In genomic region chr18:11994346-11994707, GRCh38 we compare ENCODE assay signal across 11 cellular contexts. TPM values are rescaled to one million over a fixed set of nuclear protein-coding genes. Genes with fewer than 3 reads are reported as not detected.
DNase-seq lines count a peak whose midpoint lies in the region; ATAC-seq, FAIRE-seq and TF ChIP-seq lines count a peak whose summit lies in the region.
"Had no signal": no experiment of that assay in that cellular context is flagged by ENCODE, and none has a peak within 500 bp of the region (broad histone marks: within the 10 kb centered on the region; RNA-seq: fewer than 3 reads in every experiment).

No MANE protein-coding gene starts in this region.

- H3K27me3 Mint-ChIP-seq in activated CD8-positive, alpha-beta T cell treated with anti-CD3 and anti-CD28 coated beads, Interleukin-2, amount 10 ng/mL, durations not matched to agents 7 days and 5 days (ENCODE audit: low read depth), result no peaks in the 10 kb centered on the region

- H3K27ac Mint-ChIP-seq in activated CD8-positive, alpha-beta T cell treated with anti-CD3 and anti-CD28 coated beads, Interleukin-2, amount 10 ng/mL, durations not matched to agents 7 days and 5 days, result no peak overlapping the region

- peak overlapping the region in 9 of 11 experiments; percentile 73 to 83 (median 78); a peak in 18 of 22 replicates for H3K27ac ChIP-seq in BLaER1 treated with 17β-estradiol and CSF1 and Interleukin-3, amounts not matched to agents 10 nM and 100 nM
- peak overlapping the region; percentile 66 to 86 (median 72) for H3K27ac ChIP-seq in pancreas

- peaks cover 0 to 59% (median 29%) of the 10 kb centered on the region in 11 experiments; a peak in 15 of 22 replicates for H4K20me1 ChIP-seq in BLaER1 treated with 17β-estradiol and CSF1 and Interleukin-3, amounts not matched to agents 10 nM and 100 nM

- peaks cover 54 to 92% (median 69%) of the 10 kb centered on the region in 10 experiments for H3K4me1 ChIP-seq in BLaER1 treated with 17β-estradiol and CSF1 and Interleukin-3, amounts not matched to agents 10 nM and 100 nM
- peaks cover 74 to 84% (median 82%) of the 10 kb centered on the region in 3 donors for H3K4me1 ChIP-seq in pancreas

- H3K4me1 Mint-ChIP-seq in activated CD8-positive, alpha-beta T cell treated with anti-CD3 and anti-CD28 coated beads, Interleukin-2, amount 10 ng/mL, durations not matched to agents 7 days and 5 days (ENCODE audit: low read depth), result peaks cover 19% of the 10 kb centered on the region

- H3K9me3 ChIP-seq in BLaER1 treated with 17β-estradiol and CSF1 and Interleukin-3, amounts not matched to agents 10 nM and 100 nM (replicated peaks in 1 of 11), result no peaks in the 10 kb centered on the region
- H3K9me3 ChIP-seq in pancreas, result no peaks in the 10 kb centered on the region

- peak overlapping the region; percentile 68 to 97 (median 88) for H3K4me2 ChIP-seq in BLaER1 treated with 17β-estradiol and CSF1 and Interleukin-3, amounts not matched to agents 10 nM and 100 nM

- FAIRE-seq in RCC 7860 (lab: Jason Lieb, UNC) (no peak), pancreas (lab: Jason Lieb, UNC) (no peak)
- FAIRE-seq: TTC549 had no signal

- no peak overlapping the region for H3K4me3 Mint-ChIP-seq in activated CD8-positive, alpha-beta T cell treated with anti-CD3 and anti-CD28 coated beads, Interleukin-2, amount 10 ng/mL, durations not matched to agents 7 days and 5 days

- peak; percentile 61 for DNase-seq in RCC 7860 (ENCODE audit: low spot score)
- DNase-seq in foreskin fibroblast, result peak; percentile 85 to 87
- peak in 4 of 6 donors; percentile 60 to 73 (median 66) for DNase-seq in pancreas
- no peak for DNase-seq in RKO (ENCODE audit: low spot score)
- no peak for DNase-seq in activated CD8-positive, alpha-beta T cell treated with anti-CD3 and anti-CD28 coated beads, Interleukin-2, amount 10 ng/mL, durations not matched to agents 7 days and 5 days
- DNase-seq in medulla oblongata (ENCODE audit: extremely low spot score), result no peak
- DNase-seq: activated naive CD4-positive, alpha-beta T cell treated with anti-CD3 and anti-CD28 coated beads, Interleukin-2, amount 50 U/mL, for 16 hours; stimulated activated CD4-positive, alpha-beta T cell treated with anti-CD3 and anti-CD28 coated beads, Interleukin-15, amount 100 ng/mL, for 24 hours had no signal

- POLR2A ChIA-PET in activated CD8-positive, alpha-beta T cell treated with anti-CD3 and anti-CD28 coated beads, Interleukin-2, amount 10 ng/mL, durations not matched to agents 7 days and 5 days (lab: Charles Lee), result no interaction called here

- H3K4me3 ChIP-seq in BLaER1 treated with 17β-estradiol and CSF1 and Interleukin-3, amounts not matched to agents 10 nM and 100 nM, result peak overlapping the region in 3 of 10 experiments; percentile 44 to 50 (median 47); a peak in 3 of 20 replicates
- H3K4me3 ChIP-seq in foreskin fibroblast (ENCODE audit: low read depth in 1 of 2, low read length in 2 of 2) (no peak overlapping the region), pancreas (no peak overlapping the region)

- intact Hi-C loops in pancreas (cut with DNase I), result loop anchor here in 1 of 3 donors (5.0 kb wide), 1 partner anchor 52 kb away; no protein-coding TSS in a partner anchor

- no peaks in the 10 kb centered on the region for H3K36me3 Mint-ChIP-seq in activated CD8-positive, alpha-beta T cell treated with anti-CD3 and anti-CD28 coated beads, Interleukin-2, amount 10 ng/mL, durations not matched to agents 7 days and 5 days (ENCODE audit: low read depth)

- TF ChIP-seq CTCF in foreskin fibroblast (IDR thresholded peaks at IDR 0.05; ENCODE audit: low read depth, low read length) (no peak), pancreas (IDR thresholded peaks at IDR 0.05) (no peak)

- peak overlapping the region; percentile 4 to 74 (median 68); a peak in 17 of 22 replicates for H3K9ac ChIP-seq in BLaER1 treated with 17β-estradiol and CSF1 and Interleukin-3, amounts not matched to agents 10 nM and 100 nM

- no peaks in the 10 kb centered on the region for H3K27me3 ChIP-seq in BLaER1 treated with 17β-estradiol and CSF1 and Interleukin-3, amounts not matched to agents 10 nM and 100 nM
- no peaks in the 10 kb centered on the region for H3K27me3 ChIP-seq in pancreas

- ATAC-seq in pancreas, result peak; percentile 26 to 67 (median 58)
- ATAC-seq in activated CD8-positive, alpha-beta T cell treated with anti-CD3 and anti-CD28 coated beads, Interleukin-2, amount 10 ng/mL, durations not matched to agents 7 days and 5 days, result no peak
- no peak for ATAC-seq in HG03469 (IDR thresholded peaks at IDR 0.05; ENCODE audit: unreplicated experiment)

- peaks cover 4 to 35% (median 5%) of the 10 kb centered on the region in 11 experiments; a peak in 20 of 22 replicates for H3K36me3 ChIP-seq in BLaER1 treated with 17β-estradiol and CSF1 and Interleukin-3, amounts not matched to agents 10 nM and 100 nM
- peaks cover 0 to 1% (median 0%) of the 10 kb centered on the region in 3 donors for H3K36me3 ChIP-seq in pancreas

- 18 to 28% methylated on average over 4 of the region's 4 CpGs for WGBS in pancreas, 2 donors

- CTCF ChIA-PET in activated CD8-positive, alpha-beta T cell treated with anti-CD3 and anti-CD28 coated beads, Interleukin-2, amount 10 ng/mL, durations not matched to agents 7 days and 5 days (lab: Charles Lee), result interaction anchor here (1.0 to 13.2 kb wide), 11 partner anchors 11 to 338 kb away, joined by 3 to 282 read pairs (median 13); partner anchors contain the start of gene IMPA2

- no peaks in the 10 kb centered on the region for H3K9me3 Mint-ChIP-seq in activated CD8-positive, alpha-beta T cell treated with anti-CD3 and anti-CD28 coated beads, Interleukin-2, amount 10 ng/mL, durations not matched to agents 7 days and 5 days (ENCODE audit: insufficient read depth)

RNA-seq across cellular contexts. Expression of gene IMPA2, which starts 13.0 kb away (rescaled TPM):
- total RNA-seq in pancreas, result 100 to 1,000 TPM; 140 to 286 (median 208) TPM
- 100 to 1,000 TPM in 1 of 2 donors, 10 to 100 TPM in 1; 93.5 to 130 TPM for polyA plus RNA-seq in pancreas
- 10 to 100 TPM; 21.1 to 22.3 TPM for total RNA-seq in activated CD8-positive, alpha-beta T cell treated with anti-CD3 and anti-CD28 coated beads, Interleukin-2, amount 10 ng/mL, durations not matched to agents 7 days and 5 days

Comparison
In these comparisons a context has a peak if more than half of its experiments do, and no peak if none do; other contexts are left out.
1. DNase-seq: peak in RCC 7860 (single experiment), foreskin fibroblast (2 of 2) and pancreas (4 of 6); none in RKO (single experiment), activated CD8-positive, alpha-beta T cell treated with anti-CD3 and anti-CD28 coated beads, Interleukin-2, amount 10 ng/mL, durations not matched to agents 7 days and 5 days (single experiment) and medulla oblongata (single experiment).
2. ATAC-seq: peak in pancreas (4 of 4); none in activated CD8-positive, alpha-beta T cell treated with anti-CD3 and anti-CD28 coated beads, Interleukin-2, amount 10 ng/mL, durations not matched to agents 7 days and 5 days (single experiment) and HG03469 (single experiment).
3. RNA of gene IMPA2, which starts 13.0 kb away (total RNA-seq): 140 to 286 TPM in pancreas; 21.1 to 22.3 TPM in activated CD8-positive, alpha-beta T cell treated with anti-CD3 and anti-CD28 coated beads, Interleukin-2, amount 10 ng/mL, durations not matched to agents 7 days and 5 days; every median in the first group is over 4 times any median in the second.